In genomic region chr11:64660706-64661105, GRCh38 we compare ENCODE assay signal across 22 cellular contexts.
DNase-seq lines count a peak whose midpoint lies in the region; ATAC-seq and TF ChIP-seq lines count a peak whose summit lies in the region.
"Had no signal": no experiment of that assay in that cellular context is flagged by ENCODE, and none has a peak within 500 bp of the region (broad histone marks: within the 10 kb centered on the region; RNA-seq: fewer than 3 reads in every experiment).

No MANE protein-coding gene starts in this region.

- peak in 2 of 8 donors; percentile 10 to 26 for ATAC-seq in heart right ventricle
- ATAC-seq in left ventricle myocardium superior, result no peak
- ATAC-seq in psoas muscle, result peak in 1 of 4 donors; percentile 16
- no peak for ATAC-seq in HG02981 (IDR thresholded peaks at IDR 0.05; ENCODE audit: unreplicated experiment)
- ATAC-seq: activated CD4-positive, alpha-beta T cell treated with anti-CD3 and anti-CD28 coated beads for 36 hours; activated CD8-positive, alpha-beta memory T cell treated with anti-CD3 and anti-CD28 coated beads, Interleukin-2, amount 10 ng/mL, durations not matched to agents 7 days and 5 days; HepG2; natural killer cell; T-cell had no signal

- in situ Hi-C loops in brain microvascular endothelial cell (cut with HindIII; ENCODE audit: low pct_ligation_motif_present, low sequenced_read_pairs), result no loop called here

- intact Hi-C loops in heart right ventricle (cut with DNase I) (no loop called here), left ventricle myocardium superior (cut with micrococcal nuclease) (no loop called here), psoas muscle (cut with DNase I) (no loop called here), tibial artery (cut with DNase I; ENCODE audit: low total_unique reads) (no loop called here)

- H3K27ac ChIP-seq in heart right ventricle (peak overlapping the region in 7 of 10 donors; percentile 12 to 67 (median 40)), coronary artery (peak overlapping the region; percentile 74 to 84), psoas muscle (peak overlapping the region; percentile 41), tibial artery (peak overlapping the region; percentile 67 to 73), brain microvascular endothelial cell (no peak overlapping the region)
- H3K27ac ChIP-seq: C4-2B, colonic mucosa had no signal

- no peak for TF ChIP-seq CTCF in heart right ventricle (IDR thresholded peaks at IDR 0.05)
- TF ChIP-seq CTCF in coronary artery (IDR thresholded peaks at IDR 0.05), result no peak
- no peak for TF ChIP-seq CTCF in psoas muscle (IDR thresholded peaks at IDR 0.05)
- TF ChIP-seq CTCF in tibial artery (IDR thresholded peaks at IDR 0.05), result no peak
- no peak for TF ChIP-seq CTCF in brain microvascular endothelial cell (IDR thresholded peaks at IDR 0.05; ENCODE audit: low read depth, low read length, missing control alignments)

- H3K9me3 ChIP-seq in heart right ventricle, result no peaks in the 10 kb centered on the region
- no peaks in the 10 kb centered on the region for H3K9me3 ChIP-seq in psoas muscle
- no peaks in the 10 kb centered on the region for H3K9me3 ChIP-seq in tibial artery
- H3K9me3 ChIP-seq: colonic mucosa had no signal

- no peaks in the 10 kb centered on the region for H3K36me3 ChIP-seq in heart right ventricle
- H3K36me3 ChIP-seq in psoas muscle (ENCODE audit: insufficient read depth in 1 of 2, low read depth in 1 of 2), result no peaks in the 10 kb centered on the region
- no peaks in the 10 kb centered on the region for H3K36me3 ChIP-seq in tibial artery
- no peaks in the 10 kb centered on the region for H3K36me3 ChIP-seq in brain microvascular endothelial cell (replicated peaks)
- H3K36me3 ChIP-seq: colonic mucosa had no signal

- H3K4me3 ChIP-seq in heart right ventricle (peak overlapping the region in 6 of 10 donors; percentile 16 to 41 (median 37)), coronary artery (peak overlapping the region; percentile 58), psoas muscle (peak overlapping the region; percentile 51), tibial artery (peak overlapping the region; percentile 40 to 47), brain microvascular endothelial cell (ENCODE audit: low read depth, low read length) (no peak overlapping the region)
- H3K4me3 ChIP-seq: colonic mucosa had no signal

- 78 to 80% methylated on average over 19 of the region's 19 CpGs for WGBS in heart right ventricle, 2 donors
- WGBS in psoas muscle, 3 donors, result 32 to 54% (median 34%) methylated on average over 19 of the region's 19 CpGs

- H3K27me3 ChIP-seq in heart right ventricle (no peaks in the 10 kb centered on the region), psoas muscle (ENCODE audit: insufficient read depth in 3 of 3, low read length in 2 of 3) (peaks cover 0 to 5% (median 0%) of the 10 kb centered on the region in 3 donors), tibial artery (no peaks in the 10 kb centered on the region), brain microvascular endothelial cell (replicated peaks) (no peaks in the 10 kb centered on the region)
- H3K27me3 ChIP-seq: colonic mucosa had no signal

- H3K4me1 ChIP-seq in heart right ventricle (peaks cover 0 to 44% (median 9%) of the 10 kb centered on the region in 9 donors), psoas muscle (no peaks in the 10 kb centered on the region), tibial artery (peaks cover 0 to 28% (median 24%) of the 10 kb centered on the region in 4 donors)
- H3K4me1 ChIP-seq: colonic mucosa had no signal

- DNase-seq in heart right ventricle (no peak), left ventricle myocardium superior (no peak), coronary artery (ENCODE audit: low spot score) (no peak), psoas muscle (peak in 1 of 2 donors; percentile 60), tibial artery (no peak), brain microvascular endothelial cell (no peak), NCI-H748 treated with DMSO at 0.1 percent for 48 hours (lab: John Stamatoyannopoulos, UW) (no peak)
- DNase-seq: activated CD4-positive, alpha-beta T cell treated with anti-CD3 and anti-CD28 coated beads for 36 hours; activated CD8-positive, alpha-beta memory T cell treated with anti-CD3 and anti-CD28 coated beads, Interleukin-2, amount 10 ng/mL, durations not matched to agents 7 days and 5 days; colonic mucosa; natural killer cell; NCI-H146; NCI-H2171 treated with DMSO at 0.1 percent for 48 hours; NCI-H69; OCI-M1; SHP77 treated with DMSO at 0.1 percent for 48 hours; stimulated activated CD4-positive, alpha-beta T cell treated with anti-CD3 and anti-CD28 coated beads, Interleukin-12 subunit alpha, Interleukin-12 subunit beta, amount 100 ng/mL, for 4 hours; stimulated activated CD8-positive, alpha-beta memory T cell treated with anti-CD3 and anti-CD28 coated beads, Interleukin-4, amount 100 ng/mL, for 48 hours; T-cell had no signal
